Comparison of ENCODE assay signal across 13 cellular contexts in the genomic region with DNA sequence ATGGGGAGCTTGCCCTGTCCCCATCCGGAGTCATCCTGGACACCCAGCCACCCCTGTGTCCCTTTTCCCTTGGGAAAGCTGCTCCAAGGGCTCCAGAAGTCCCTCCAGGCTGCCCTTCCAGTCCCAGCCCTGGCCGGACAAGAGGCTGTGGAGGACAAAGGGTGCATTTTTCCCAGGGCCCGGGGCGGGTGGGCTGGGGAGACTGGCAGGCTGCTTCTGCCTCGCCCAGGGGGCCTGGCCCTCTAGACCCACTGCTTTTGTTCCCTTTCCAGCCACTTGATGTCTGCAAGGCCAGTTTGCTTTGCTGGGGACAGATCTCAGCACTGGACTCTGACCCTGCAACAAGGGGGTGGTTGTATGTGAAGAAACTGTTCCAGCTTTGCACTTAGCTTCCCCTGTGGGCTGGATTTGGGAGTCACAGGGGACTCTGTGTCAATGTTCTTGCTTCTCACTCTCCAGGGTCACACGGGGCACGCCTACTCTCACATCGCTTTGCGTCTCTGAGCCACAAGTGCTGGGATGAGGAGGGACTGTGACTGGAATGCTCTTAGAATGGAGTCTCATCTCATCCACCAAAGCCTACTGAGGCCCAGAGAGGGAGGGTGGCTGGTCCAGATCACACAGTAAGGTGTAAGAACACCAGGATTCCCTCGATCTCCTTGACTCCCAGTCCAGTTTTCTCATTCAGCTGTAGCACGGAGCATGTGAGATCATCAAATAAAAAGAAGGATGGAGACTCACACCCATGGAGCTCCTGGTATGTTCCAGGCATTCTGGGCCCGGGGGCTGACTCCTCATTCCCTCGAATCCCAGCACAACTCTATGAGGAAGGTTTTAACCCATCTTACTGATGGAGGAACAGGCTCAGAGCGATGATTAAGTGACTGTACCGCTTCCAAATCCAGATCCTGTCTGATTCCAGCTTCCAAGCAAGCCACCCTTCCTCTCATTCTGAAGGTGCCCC. TPM values are rescaled to one million over a fixed set of nuclear protein-coding genes. Genes with fewer than 3 reads are reported as not detected.
DNase-seq lines count a peak whose midpoint lies in the region; ATAC-seq and TF ChIP-seq lines count a peak whose summit lies in the region.
"Had no signal": no experiment of that assay in that cellular context is flagged by ENCODE, and none has a peak within 500 bp of the region (broad histone marks: within the 10 kb centered on the region; RNA-seq: fewer than 3 reads in every experiment).

No MANE protein-coding gene starts in this region.

- BruUV-seq in mammary epithelial cell (replicated peaks; lab: Mats Ljungman, UMichigan) = no TSS peak

- no peaks in the 10 kb centered on the region for H4K20me1 ChIP-seq in mammary epithelial cell (ENCODE audit: insufficient read depth, low read length)

- peak overlapping the region; percentile 20 for H2AK5ac ChIP-seq in trophoblast cell (ENCODE audit: low read length)

- H3K4me2 ChIP-seq in mammary epithelial cell (ENCODE audit: insufficient read depth, low read depth, low read length) = no peak overlapping the region
- H3K4me2 ChIP-seq in trophoblast cell (ENCODE audit: low read length) = no peak overlapping the region

- H2AFZ ChIP-seq in mammary epithelial cell (ENCODE audit: low read depth, low read length) (no peak overlapping the region), trophoblast cell (ENCODE audit: insufficient read depth, low read length, poor library complexity) (no peak overlapping the region)

- dilution Hi-C loops in mammary epithelial cell (cut with HindIII; ENCODE audit: low sequenced_read_pairs) = no loop called here

- H3K4me1 ChIP-seq in breast epithelium = peaks cover 10 to 18% of the 10 kb centered on the region in 2 donors
- H3K4me1 ChIP-seq in mammary epithelial cell (ENCODE audit: insufficient read depth, low read length) = peaks cover 16% of the 10 kb centered on the region
- peaks cover 19% of the 10 kb centered on the region for H3K4me1 ChIP-seq in right cardiac atrium (ENCODE audit: control insufficient read depth, insufficient read depth, low read length)
- H3K4me1 ChIP-seq in trophoblast cell (ENCODE audit: control insufficient read depth in 1 of 2, insufficient read depth in 2 of 2, low read length in 2 of 2) = peaks cover 29 to 37% of the 10 kb centered on the region in 2 experiments

- intact Hi-C loops in breast epithelium (cut with DNase I; ENCODE audit: low total_unique reads) (loop anchor here (10.0 kb wide), 3 partner anchors 100 to 460 kb away; no protein-coding TSS in a partner anchor), mammary epithelial cell (cut with micrococcal nuclease) (loop anchor here (5.0 kb wide), 1 partner anchor 93 kb away; no protein-coding TSS in a partner anchor), right cardiac atrium (cut with DNase I) (loop anchor here (5.0 to 10.0 kb wide), 4 partner anchors 83 to 468 kb away; no protein-coding TSS in a partner anchor)

- H3K79me1 ChIP-seq in trophoblast cell (ENCODE audit: low read length) = peaks cover 16% of the 10 kb centered on the region

- H3K79me2 ChIP-seq in mammary epithelial cell (ENCODE audit: insufficient read depth, low read length) = no peaks in the 10 kb centered on the region
- H3K79me2 ChIP-seq in trophoblast cell (ENCODE audit: control insufficient read depth, insufficient read depth, low read length, poor library complexity) = peaks cover 4% of the 10 kb centered on the region

- peak overlapping the region; percentile 10 for H3K4ac ChIP-seq in trophoblast cell (ENCODE audit: low read depth, low read length)

- H3K36me3 ChIP-seq in breast epithelium = no peaks in the 10 kb centered on the region
- H3K36me3 ChIP-seq in mammary epithelial cell (ENCODE audit: insufficient read depth, low read length) = no peaks in the 10 kb centered on the region
- H3K36me3 ChIP-seq in trophoblast cell (ENCODE audit: control insufficient read depth in 1 of 2, insufficient read depth in 2 of 2, low read length in 2 of 2) = peaks cover 0 to 2% of the 10 kb centered on the region in 2 experiments
- H3K36me3 ChIP-seq: ovary had no signal

- peak overlapping the region; percentile 37 for H3K18ac ChIP-seq in trophoblast cell (ENCODE audit: low read length)

- no peak overlapping the region for H4K12ac ChIP-seq in trophoblast cell (ENCODE audit: low read depth, low read length)

- WGBS in mammary epithelial cell (ENCODE audit: low coverage, missing lambda C conversion rate) = 79% methylated on average over 12 of the region's 15 CpGs
- WGBS in right cardiac atrium = 69% methylated on average over 15 of the region's 15 CpGs
- no CpG with 5 or more reads among the region's 15 CpGs for WGBS in trophoblast cell (ENCODE audit: extremely low coverage, insufficient coverage, insufficient read length)

- H3K4me3 ChIP-seq in breast epithelium (no peak overlapping the region), mammary epithelial cell (replicated peaks in 1 of 3; ENCODE audit: insufficient read depth in 1 of 3, low read depth in 2 of 3, low read length in 3 of 3) (no peak overlapping the region), right cardiac atrium (ENCODE audit: low read length) (no peak overlapping the region), trophoblast cell (ENCODE audit: low read depth, low read length) (no peak overlapping the region)
- H3K4me3 ChIP-seq: ovary had no signal

- H2BK5ac ChIP-seq in trophoblast cell (ENCODE audit: low read depth, low read length, poor library complexity) = no peak overlapping the region

- H4K8ac ChIP-seq in trophoblast cell (ENCODE audit: low read depth, low read length) = peak overlapping the region; percentile 47

- DNase-seq in breast epithelium (ENCODE audit: low spot score in 2 of 2) = no peak
- no peak for DNase-seq in mammary epithelial cell
- peak; percentile 61 to 83 (median 79) for DNase-seq in right cardiac atrium
- DNase-seq in trophoblast cell = peak; percentile 85 to 87
- no peak for DNase-seq in NCI-H748 treated with DMSO at 0.1 percent for 48 hours (lab: John Stamatoyannopoulos, UW)
- DNase-seq: activated CD8-positive, alpha-beta T cell treated with anti-CD3 and anti-CD28 coated beads for 36 hours; activated naive CD4-positive, alpha-beta T cell treated with anti-CD3 and anti-CD28 coated beads, Interleukin-2, amount 50 U/mL, for 16 hours; KBM-7; NCI-H187; ovary had no signal

- no peaks in the 10 kb centered on the region for H3K9me3 ChIP-seq in breast epithelium
- no peaks in the 10 kb centered on the region for H3K9me3 ChIP-seq in mammary epithelial cell (replicated peaks; ENCODE audit: insufficient read depth, low read length)
- no peaks in the 10 kb centered on the region for H3K9me3 ChIP-seq in right cardiac atrium (ENCODE audit: control insufficient read depth, low read length)
- H3K9me3 ChIP-seq in trophoblast cell (ENCODE audit: insufficient read depth, low read depth, low read length) = no peaks in the 10 kb centered on the region
- H3K9me3 ChIP-seq: ovary had no signal

- in situ Hi-C loops in mammary epithelial cell (cut with MboI; ENCODE audit: low sequenced_read_pairs in 2 of 2) = no loop called here

- ATAC-seq in right cardiac atrium = peak; percentile 21 to 33
- no peak for ATAC-seq in GM21576 (IDR thresholded peaks at IDR 0.05; ENCODE audit: unreplicated experiment)
- ATAC-seq in HG03457 (IDR thresholded peaks at IDR 0.05; ENCODE audit: unreplicated experiment) = no peak
- ATAC-seq in GM21619 (IDR thresholded peaks at IDR 0.05; ENCODE audit: unreplicated experiment) = no peak
- ATAC-seq: activated CD8-positive, alpha-beta T cell treated with anti-CD3 and anti-CD28 coated beads for 36 hours had no signal

- no peak overlapping the region for H3K23ac ChIP-seq in trophoblast cell (ENCODE audit: low read length)

- peak overlapping the region; percentile 20 for H2BK120ac ChIP-seq in trophoblast cell (ENCODE audit: insufficient read depth, low read length, poor library complexity)

- no peak for TF ChIP-seq CTCF in breast epithelium (IDR thresholded peaks at IDR 0.05)
- no peak for TF ChIP-seq CTCF in mammary epithelial cell (conservative IDR thresholded peaks at IDR 0.05 in 1 of 2, IDR thresholded peaks at IDR 0.05 in 1 of 2; ENCODE audit: extremely low read depth in 1 of 2, insufficient read depth in 1 of 2, low read depth in 1 of 2, low read length in 2 of 2)

- peak overlapping the region; percentile 37 for H2BK12ac ChIP-seq in trophoblast cell (ENCODE audit: low read length)

- no peak for TF ChIP-seq POLR2A in breast epithelium (IDR thresholded peaks at IDR 0.05)

- no peaks in the 10 kb centered on the region for H3K27me3 ChIP-seq in breast epithelium
- no peaks in the 10 kb centered on the region for H3K27me3 ChIP-seq in mammary epithelial cell (ENCODE audit: insufficient read depth, low read length)
- no peaks in the 10 kb centered on the region for H3K27me3 ChIP-seq in right cardiac atrium (ENCODE audit: control insufficient read depth, insufficient read depth)
- no peaks in the 10 kb centered on the region for H3K27me3 ChIP-seq in trophoblast cell (ENCODE audit: insufficient read depth, low read length)
- H3K27me3 ChIP-seq: ovary had no signal

- H3K9ac ChIP-seq in mammary epithelial cell (ENCODE audit: insufficient read depth, low read length) = no peak overlapping the region
- H3K9ac ChIP-seq in trophoblast cell (ENCODE audit: low read length) = no peak overlapping the region

- H3K27ac ChIP-seq in breast epithelium (peak overlapping the region; percentile 73 to 93), mammary epithelial cell (ENCODE audit: insufficient read depth, low read depth, low read length) (no peak overlapping the region), right cardiac atrium (ENCODE audit: low read length) (peak overlapping the region; percentile 73), trophoblast cell (ENCODE audit: low read depth, low read length) (peak overlapping the region; percentile 11)
- H3K27ac ChIP-seq: ovary had no signal

- peak overlapping the region; percentile 21 for H3K14ac ChIP-seq in trophoblast cell (ENCODE audit: low read length)

- peak overlapping the region; percentile 61 for H4K91ac ChIP-seq in trophoblast cell (ENCODE audit: low read depth, low read length)

- CTCF ChIA-PET in mammary epithelial cell (lab: Charles Lee; ENCODE audit: low non-redundant PET) = no interaction called here

RNA-seq across cellular contexts. Expression of gene FBXO7, which starts 59.9 kb away (rescaled TPM):
- 100 to 1,000 TPM in 2 of 3 donors, 10 to 100 TPM in 1; 73.7 to 119 (median 107) TPM for total RNA-seq in breast epithelium
- 10 to 100 TPM; 67.2 to 69.0 TPM for total RNA-seq in mammary epithelial cell
- polyA plus RNA-seq in mammary epithelial cell = 93.7 TPM
- 90.6 TPM for polyA minus RNA-seq in mammary epithelial cell
- 10 to 100 TPM; 45.3 to 52.9 (median 49.3) TPM for total RNA-seq in right cardiac atrium
- polyA plus RNA-seq in right cardiac atrium = 38.0 TPM
- 86.2 and 87.3 TPM in 2 replicates for polyA plus RNA-seq in trophoblast cell (2013)

Comparison
In these comparisons a context has a peak if more than half of its experiments do, and no peak if none do; other contexts are left out.
1. DNase-seq: peak in right cardiac atrium (3 of 3) and trophoblast cell (2 of 2); none in breast epithelium (0 of 2), mammary epithelial cell (single experiment) and NCI-H748 treated with DMSO at 0.1 percent for 48 hours (single experiment).
2. ATAC-seq: peak in right cardiac atrium (2 of 2); none in GM21576 (single experiment), HG03457 (single experiment) and GM21619 (single experiment).